ENCODE assay signal across 1 cellular context in the genomic region with DNA sequence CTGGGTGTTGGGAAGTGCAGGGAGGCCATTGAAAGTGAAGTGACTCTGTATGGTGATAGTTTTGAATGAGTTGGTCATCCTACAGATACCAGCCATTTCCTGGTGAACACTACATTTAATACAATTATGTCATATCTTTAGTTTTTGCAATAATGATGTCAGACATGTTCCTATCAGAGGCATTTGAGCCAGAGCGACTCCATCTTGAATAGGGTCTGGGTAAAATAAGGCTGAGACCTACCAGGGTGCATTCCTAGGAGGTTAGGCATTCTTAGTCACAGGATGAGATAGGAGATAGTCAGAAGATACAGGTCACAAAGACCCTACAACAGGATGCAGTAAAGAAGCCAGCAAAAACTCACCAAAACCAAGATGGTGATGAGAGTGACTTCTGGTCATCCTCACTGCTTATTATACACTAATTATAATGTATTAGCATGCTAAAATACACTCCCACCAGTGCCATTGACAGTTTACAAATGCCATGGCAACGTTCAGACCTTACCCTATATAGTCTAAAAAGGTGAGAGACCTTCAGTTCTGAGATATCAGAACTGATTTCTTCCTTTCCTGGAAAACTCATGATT.
TF ChIP-seq lines count a peak whose summit lies in the region.

No MANE protein-coding gene starts in this region.

TF ChIP-seq in HepG2, 621 proteins besides CTCF, POLR2A, EP300 and RAD21 (continued from another document):
- TF ChIP-seq, protein P1, sequence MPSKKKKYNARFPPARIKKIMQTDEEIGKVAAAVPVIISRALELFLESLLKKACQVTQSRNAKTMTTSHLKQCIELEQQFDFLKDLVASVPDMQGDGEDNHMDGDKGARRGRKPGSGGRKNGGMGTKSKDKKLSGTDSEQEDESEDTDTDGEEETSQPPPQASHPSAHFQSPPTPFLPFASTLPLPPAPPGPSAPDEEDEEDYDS (CRISPR knock-in tag; IDR thresholded peaks at IDR 0.05), result no peak
TF ChIP-seq in HepG2: peak in this region for 0.
